7 cellular contexts compared by ENCODE assay signal in the genomic region with DNA sequence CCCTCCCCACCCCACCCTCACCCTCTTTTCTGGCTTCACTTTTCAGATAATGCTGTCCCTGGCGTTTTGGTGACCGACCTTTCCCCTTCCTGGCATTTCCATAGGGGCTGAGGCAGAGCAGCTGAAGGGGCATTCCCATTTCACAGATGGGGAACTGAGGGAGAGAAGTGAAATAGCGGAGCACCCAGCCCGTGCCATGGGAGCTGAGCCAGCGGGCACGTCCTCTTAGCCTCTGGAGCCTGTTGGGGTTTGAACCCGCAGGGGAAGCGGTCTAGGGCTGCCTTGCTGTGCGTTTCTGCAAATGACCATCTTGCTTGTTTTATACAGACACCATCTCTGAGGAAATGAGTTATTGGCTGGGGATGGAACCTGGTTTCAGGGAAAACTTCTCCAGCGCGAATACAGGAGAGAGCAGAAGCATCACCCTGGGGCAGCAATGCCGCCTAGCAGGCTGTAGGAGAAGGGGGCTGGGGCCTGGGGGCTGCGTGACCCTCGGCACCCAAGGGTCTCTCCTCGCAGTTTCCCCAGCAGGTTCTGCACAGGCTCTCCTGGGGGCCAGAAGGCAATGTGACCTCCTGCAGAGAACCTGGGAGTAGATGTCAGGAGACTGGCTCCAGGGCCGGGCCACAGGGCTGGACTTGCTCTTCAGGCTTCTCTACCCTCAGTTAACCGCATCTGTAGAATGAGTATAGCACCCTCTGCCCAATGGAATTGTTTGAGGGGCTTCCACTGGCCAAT. TPM values are rescaled to one million over a fixed set of nuclear protein-coding genes. Genes with fewer than 3 reads are reported as not detected.
A peak's percentile ranks its signal among the peaks of the same experiment; 100 is the strongest.
DNase-seq lines count a peak whose midpoint lies in the region; ATAC-seq, FAIRE-seq and TF ChIP-seq lines count a peak whose summit lies in the region.

No MANE protein-coding gene starts in this region.

- peak overlapping the region; percentile 74 for H3K4me3 ChIP-seq in fibroblast of villous mesenchyme (ENCODE audit: low read depth, low read length)
- peak overlapping the region; percentile 72 to 91 for H3K4me3 ChIP-seq in prostate gland

- H3K4me1 ChIP-seq in prostate gland (replicated peaks) = peaks cover 2% of the 10 kb centered on the region

- peak overlapping the region; percentile 97 for H3K4me3 Mint-ChIP-seq in T-helper 2 cell treated with Interferon-gamma antibody and Interleukin-4, amounts not matched to agents 5 μg/mL and 100 μg/mL, for 36 hours

- no peak for TF ChIP-seq CTCF in fibroblast of villous mesenchyme (IDR thresholded peaks at IDR 0.05; ENCODE audit: insufficient read depth, low read depth, low read length)
- no peak for TF ChIP-seq CTCF in prostate gland (IDR thresholded peaks at IDR 0.05)

- peaks cover 9% of the 10 kb centered on the region for H3K27me3 Mint-ChIP-seq in T-helper 2 cell treated with Interferon-gamma antibody and Interleukin-4, amounts not matched to agents 5 μg/mL and 100 μg/mL, for 36 hours (ENCODE audit: low read depth)

- ATAC-seq in GM18873 (IDR thresholded peaks at IDR 0.05; ENCODE audit: low FRiP score, unreplicated experiment) (no peak), GM21390 (IDR thresholded peaks at IDR 0.05; ENCODE audit: unreplicated experiment) (no peak)

- intact Hi-C loops in prostate gland (cut with DNase I) = no loop called here

- FAIRE-seq in H54 (lab: Jason Lieb, UNC) = no peak

- H3K4me1 Mint-ChIP-seq in T-helper 2 cell treated with Interferon-gamma antibody and Interleukin-4, amounts not matched to agents 5 μg/mL and 100 μg/mL, for 36 hours (ENCODE audit: low read depth) = peaks cover 38% of the 10 kb centered on the region

- no peaks in the 10 kb centered on the region for H3K9me3 ChIP-seq in prostate gland

- H3K36me3 ChIP-seq in prostate gland = no peaks in the 10 kb centered on the region

- peak overlapping the region; percentile 90 for H3K27ac Mint-ChIP-seq in T-helper 2 cell treated with Interferon-gamma antibody and Interleukin-4, amounts not matched to agents 5 μg/mL and 100 μg/mL, for 36 hours

- DNase-seq in H54 (ENCODE audit: insufficient read length, low spot score) (peak; percentile 63), fibroblast of villous mesenchyme (ENCODE audit: low read depth) (no peak), prostate gland (ENCODE audit: low spot score) (no peak), NOMO-1 treated with DMSO at 0.1 percent for 48 hours (lab: John Stamatoyannopoulos, UW; ENCODE audit: unreplicated experiment) (no peak)
- no peak for DNase-seq in T-helper 2 cell treated with Interferon-gamma antibody and Interleukin-4, amounts not matched to agents 5 μg/mL and 100 μg/mL, for 36 hours (ENCODE audit: low spot score)

- 46% methylated on average over 17 of the region's 17 CpGs for WGBS in prostate gland

- no peaks in the 10 kb centered on the region for H3K9me3 Mint-ChIP-seq in T-helper 2 cell treated with Interferon-gamma antibody and Interleukin-4, amounts not matched to agents 5 μg/mL and 100 μg/mL, for 36 hours

- TF ChIP-seq POLR2A in H54 (IDR thresholded peaks at IDR 0.05; ENCODE audit: low read depth, low read length) (no peak), prostate gland (IDR thresholded peaks at IDR 0.05) (no peak)

- no peaks in the 10 kb centered on the region for H3K27me3 ChIP-seq in prostate gland (replicated peaks; ENCODE audit: insufficient read depth)

- peaks cover 38% of the 10 kb centered on the region for H3K36me3 Mint-ChIP-seq in T-helper 2 cell treated with Interferon-gamma antibody and Interleukin-4, amounts not matched to agents 5 μg/mL and 100 μg/mL, for 36 hours (ENCODE audit: low read depth)

- peak overlapping the region; percentile 87 to 91 for H3K27ac ChIP-seq in prostate gland

RNA-seq across cellular contexts. Expression of a gene that starts 1.5 kb away (rescaled TPM):
- total RNA-seq in fibroblast of villous mesenchyme = 18.7 and 29.8 TPM in 2 replicates
- 10 to 100 TPM; 24.9 to 48.0 TPM for total RNA-seq in prostate gland
